11 cellular contexts compared by ENCODE assay signal in genomic region chr10:119026301-119027110, GRCh38. TPM values are rescaled to one million over a fixed set of nuclear protein-coding genes. Genes with fewer than 3 reads are reported as not detected.
DNase-seq lines count a peak whose midpoint lies in the region; ATAC-seq and TF ChIP-seq lines count a peak whose summit lies in the region.
"Had no signal": no experiment of that assay in that cellular context is flagged by ENCODE, and none has a peak within 500 bp of the region (broad histone marks: within the 10 kb centered on the region; RNA-seq: fewer than 3 reads in every experiment).

No MANE protein-coding gene starts in this region.

- H3K4me3 ChIP-seq in ascending aorta (peak overlapping the region in 1 of 2 donors; percentile 20), stomach smooth muscle (ENCODE audit: low read length in 2 of 2) (peak overlapping the region in 1 of 2 donors; percentile 8)
- H3K4me3 ChIP-seq: BLaER1 had no signal

- H3K36me3 ChIP-seq in ascending aorta (no peaks in the 10 kb centered on the region), stomach smooth muscle (ENCODE audit: control insufficient read depth in 2 of 2, insufficient read depth in 2 of 2, low read length in 2 of 2) (no peaks in the 10 kb centered on the region)
- H3K36me3 ChIP-seq: BLaER1 had no signal

- H3K27ac ChIP-seq in ascending aorta (peak overlapping the region; percentile 80 to 92), layer of hippocampus (ENCODE audit: low read depth, low read length) (peak overlapping the region; percentile 18), stomach smooth muscle (ENCODE audit: low read length) (peak overlapping the region; percentile 88)
- H3K27ac ChIP-seq: BLaER1 had no signal

- ATAC-seq in HG02970 (IDR thresholded peaks at IDR 0.05; ENCODE audit: low FRiP score, unreplicated experiment): no peak
- ATAC-seq: naive thymus-derived CD8-positive, alpha-beta T cell had no signal

- intact Hi-C loops in ascending aorta (cut with DNase I): loop anchor here (2.0 to 10.0 kb wide), 4 partner anchors 20 to 1582 kb away; partner anchors contain the start of gene MCMBP

- H3K4me1 ChIP-seq in ascending aorta: peaks cover 23 to 40% of the 10 kb centered on the region in 2 donors
- peaks cover 49% of the 10 kb centered on the region for H3K4me1 ChIP-seq in stomach smooth muscle (ENCODE audit: control insufficient read depth, insufficient read depth, low read length)

- H3K27me3 ChIP-seq in ascending aorta: no peaks in the 10 kb centered on the region
- no peaks in the 10 kb centered on the region for H3K27me3 ChIP-seq in layer of hippocampus (ENCODE audit: control insufficient read depth, insufficient read depth, low read length)
- H3K27me3 ChIP-seq in stomach smooth muscle (ENCODE audit: control insufficient read depth in 1 of 2, insufficient read depth in 2 of 2, low read length in 2 of 2): no peaks in the 10 kb centered on the region

- H3K9ac ChIP-seq in stomach smooth muscle (ENCODE audit: low read length in 2 of 2): peak overlapping the region in 1 of 2 donors; percentile 40
- H3K9ac ChIP-seq: BLaER1 had no signal

- TF ChIP-seq CTCF in ascending aorta (IDR thresholded peaks at IDR 0.05): no peak

- DNase-seq in M059J (ENCODE audit: low read depth): peak; percentile 73
- DNase-seq in ascending aorta (ENCODE audit: low spot score in 2 of 2): no peak
- DNase-seq in NCI-H1092 treated with DMSO at 0.1 percent for 48 hours (lab: John Stamatoyannopoulos, UW): no peak
- no peak for DNase-seq in NK-92 (lab: John Stamatoyannopoulos, UW; ENCODE audit: unreplicated experiment)
- DNase-seq: naive thymus-derived CD8-positive, alpha-beta T cell; NCI-H526 treated with DMSO at 0.1 percent for 48 hours; T-helper 1 cell had no signal

- H3K9me3 ChIP-seq in ascending aorta (no peaks in the 10 kb centered on the region), stomach smooth muscle (ENCODE audit: control insufficient read depth in 2 of 2, low read length in 2 of 2) (no peaks in the 10 kb centered on the region)
- H3K9me3 ChIP-seq: BLaER1 had no signal

RNA-seq across cellular contexts. Expression of gene NANOS1, which starts 3.0 kb away (rescaled TPM):
- total RNA-seq in M059J (2014; rRNA removed; shearing (Covaris generic)): 3.2 and 6.2 TPM in 2 replicates
- 5.3 TPM for total RNA-seq in ascending aorta

RNA-seq across cellular contexts. Expression of gene EIF3A, which starts 54.1 kb away (rescaled TPM):
- total RNA-seq in M059J (2014; rRNA removed; shearing (Covaris generic)): 33.0 and 62.4 TPM in 2 replicates
- total RNA-seq in ascending aorta: 59.4 TPM

Comparison
In these comparisons a context has a peak if more than half of its experiments do, and no peak if none do; other contexts are left out.
1. H3K27ac ChIP-seq: peak in every context shown above with its lines; median percentile 88 in stomach smooth muscle; 86 in ascending aorta; 18 in layer of hippocampus.